Comparison of ENCODE assay signal across 1 cellular context in genomic region chr1:212566522-212567479, GRCh38.
TF ChIP-seq lines count a peak whose summit lies in the region.

No MANE protein-coding gene starts in this region.

TF ChIP-seq in GM12878, 131 proteins besides CTCF, POLR2A, EP300 and RAD21 (continued from another document and continues in another):
- TF ChIP-seq E2F4 (IDR thresholded peaks at IDR 0.05; ENCODE audit: low read depth, low read length) (0 out of 2 replicates have a peak, but pooled peaks have one; percentile 47), IRF4 (IDR thresholded peaks at IDR 0.05; ENCODE audit: low read depth, low read length) (peak; percentile 78; the same call in 1 of the 2 replicates), ZNF622 (IDR thresholded peaks at IDR 0.05) (no peak), PKNOX1 (IDR thresholded peaks at IDR 0.05) (peak; percentile 77), BACH1 (IDR thresholded peaks at IDR 0.05; ENCODE audit: borderline replicate concordance) (peak; percentile 90; the same call in 1 of the 2 replicates), CREB1 (IDR thresholded peaks at IDR 0.05; ENCODE audit: low read depth) (peak; percentile 77), E2F8 (IDR thresholded peaks at IDR 0.05; ENCODE audit: low read depth, partially characterized antibody) (peak; percentile 66), DPF2 (IDR thresholded peaks at IDR 0.05) (no peak; the same call in none of the 2 replicates), PBX3 (IDR thresholded peaks at IDR 0.05; ENCODE audit: insufficient replicate concordance, low read depth, low read length) (peak; percentile 39), MXI1 (IDR thresholded peaks at IDR 0.05; ENCODE audit: low read depth, low read length) (peak; percentile 50), CBX5 (IDR thresholded peaks at IDR 0.05; ENCODE audit: low read depth) (peak; percentile 97), SRF (IDR thresholded peaks at IDR 0.05; ENCODE audit: low read depth in 2 of 2, low read length in 2 of 2) (0 out of 4 replicates have a peak, but pooled peaks of 1 of the 2 experiments have one; percentile 46), WRNIP1 (IDR thresholded peaks at IDR 0.05; ENCODE audit: borderline replicate concordance, low read depth, low read length) (no peak), TARDBP (IDR thresholded peaks at IDR 0.05; ENCODE audit: borderline replicate concordance) (no peak), POLR2AphosphoS5 (IDR thresholded peaks at IDR 0.05; ENCODE audit: low read length) (no peak), HCFC1 (IDR thresholded peaks at IDR 0.05; ENCODE audit: low read length) (no peak), ZNF24 (IDR thresholded peaks at IDR 0.05) (no peak; the same call in 1 of the 2 replicates), SMAD5 (IDR thresholded peaks at IDR 0.05; ENCODE audit: low read depth) (no peak), BCL3 (IDR thresholded peaks at IDR 0.05; ENCODE audit: borderline replicate concordance, insufficient read depth, low read depth, low read length, poor library complexity, severe bottlenecking) (peak; percentile 71), ATF7 (IDR thresholded peaks at IDR 0.05; ENCODE audit: low read depth) (peak; percentile 96), KDM1A (IDR thresholded peaks at IDR 0.05; ENCODE audit: borderline replicate concordance) (no peak), STAT1 (conservative IDR thresholded peaks at IDR 0.05) (no peak), SMARCA5 (IDR thresholded peaks at IDR 0.05) (no peak), SUPT20H (IDR thresholded peaks at IDR 0.05; ENCODE audit: borderline replicate concordance, control insufficient read depth, low read depth, low read length) (no peak), NR2F1 (conservative IDR thresholded peaks at IDR 0.05) (peak; percentile 81), ZNF592 (IDR thresholded peaks at IDR 0.05) (no peak; the same call in 1 of the 2 replicates), SIX5 (IDR thresholded peaks at IDR 0.05; ENCODE audit: low read depth, low read length, severe bottlenecking) (no peak), ZNF207 (IDR thresholded peaks at IDR 0.05; ENCODE audit: borderline replicate concordance) (peak; percentile 76; the same call in 1 of the 2 replicates), JUND (IDR thresholded peaks at IDR 0.05; ENCODE audit: low read depth, low read length) (peak; percentile 90), TCF12 (IDR thresholded peaks at IDR 0.05; ENCODE audit: low read depth, low read length) (peak; percentile 99), CEBPB (IDR thresholded peaks at IDR 0.05; ENCODE audit: borderline replicate concordance in 1 of 2, low read depth in 2 of 2, low read length in 2 of 2) (peak in 1 of 2 experiments; percentile 95; a peak in 2 of 4 replicates), MYB (IDR thresholded peaks at IDR 0.05; ENCODE audit: borderline replicate concordance, low read depth, low read length) (no peak)
- TF ChIP-seq, protein P1, sequence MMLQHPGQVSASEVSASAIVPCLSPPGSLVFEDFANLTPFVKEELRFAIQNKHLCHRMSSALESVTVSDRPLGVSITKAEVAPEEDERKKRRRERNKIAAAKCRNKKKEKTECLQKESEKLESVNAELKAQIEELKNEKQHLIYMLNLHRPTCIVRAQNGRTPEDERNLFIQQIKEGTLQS (IDR thresholded peaks at IDR 0.05; ENCODE audit: borderline replicate concordance, extremely low read depth, low read depth, low read length): no peak
- TF ChIP-seq, protein P2, sequence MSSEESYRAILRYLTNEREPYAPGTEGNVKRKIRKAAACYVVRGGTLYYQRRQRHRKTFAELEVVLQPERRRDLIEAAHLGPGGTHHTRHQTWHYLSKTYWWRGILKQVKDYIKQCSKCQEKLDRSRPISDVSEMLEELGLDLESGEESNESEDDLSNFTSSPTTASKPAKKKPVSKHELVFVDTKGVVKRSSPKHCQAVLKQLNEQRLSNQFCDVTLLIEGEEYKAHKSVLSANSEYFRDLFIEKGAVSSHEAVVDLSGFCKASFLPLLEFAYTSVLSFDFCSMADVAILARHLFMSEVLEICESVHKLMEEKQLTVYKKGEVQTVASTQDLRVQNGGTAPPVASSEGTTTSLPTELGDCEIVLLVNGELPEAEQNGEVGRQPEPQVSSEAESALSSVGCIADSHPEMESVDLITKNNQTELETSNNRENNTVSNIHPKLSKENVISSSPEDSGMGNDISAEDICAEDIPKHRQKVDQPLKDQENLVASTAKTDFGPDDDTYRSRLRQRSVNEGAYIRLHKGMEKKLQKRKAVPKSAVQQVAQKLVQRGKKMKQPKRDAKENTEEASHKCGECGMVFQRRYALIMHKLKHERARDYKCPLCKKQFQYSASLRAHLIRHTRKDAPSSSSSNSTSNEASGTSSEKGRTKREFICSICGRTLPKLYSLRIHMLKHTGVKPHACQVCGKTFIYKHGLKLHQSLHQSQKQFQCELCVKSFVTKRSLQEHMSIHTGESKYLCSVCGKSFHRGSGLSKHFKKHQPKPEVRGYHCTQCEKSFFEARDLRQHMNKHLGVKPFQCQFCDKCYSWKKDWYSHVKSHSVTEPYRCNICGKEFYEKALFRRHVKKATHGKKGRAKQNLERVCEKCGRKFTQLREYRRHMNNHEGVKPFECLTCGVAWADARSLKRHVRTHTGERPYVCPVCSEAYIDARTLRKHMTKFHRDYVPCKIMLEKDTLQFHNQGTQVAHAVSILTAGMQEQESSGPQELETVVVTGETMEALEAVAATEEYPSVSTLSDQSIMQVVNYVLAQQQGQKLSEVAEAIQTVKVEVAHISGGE (CRISPR knock-in tag; IDR thresholded peaks at IDR 0.05): no peak
- TF ChIP-seq, protein P3, sequence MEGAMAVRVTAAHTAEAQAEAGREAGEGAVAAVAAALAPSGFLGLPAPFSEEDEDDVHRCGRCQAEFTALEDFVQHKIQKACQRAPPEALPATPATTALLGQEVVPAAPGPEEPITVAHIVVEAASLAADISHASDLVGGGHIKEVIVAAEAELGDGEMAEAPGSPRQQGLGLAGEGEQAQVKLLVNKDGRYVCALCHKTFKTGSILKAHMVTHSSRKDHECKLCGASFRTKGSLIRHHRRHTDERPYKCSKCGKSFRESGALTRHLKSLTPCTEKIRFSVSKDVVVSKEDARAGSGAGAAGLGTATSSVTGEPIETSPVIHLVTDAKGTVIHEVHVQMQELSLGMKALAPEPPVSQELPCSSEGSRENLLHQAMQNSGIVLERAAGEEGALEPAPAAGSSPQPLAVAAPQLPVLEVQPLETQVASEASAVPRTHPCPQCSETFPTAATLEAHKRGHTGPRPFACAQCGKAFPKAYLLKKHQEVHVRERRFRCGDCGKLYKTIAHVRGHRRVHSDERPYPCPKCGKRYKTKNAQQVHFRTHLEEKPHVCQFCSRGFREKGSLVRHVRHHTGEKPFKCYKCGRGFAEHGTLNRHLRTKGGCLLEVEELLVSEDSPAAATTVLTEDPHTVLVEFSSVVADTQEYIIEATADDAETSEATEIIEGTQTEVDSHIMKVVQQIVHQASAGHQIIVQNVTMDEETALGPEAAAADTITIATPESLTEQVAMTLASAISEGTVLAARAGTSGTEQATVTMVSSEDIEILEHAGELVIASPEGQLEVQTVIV (IDR thresholded peaks at IDR 0.05; ENCODE audit: borderline replicate concordance, partially characterized antibody): no peak
- TF ChIP-seq, protein P4, sequence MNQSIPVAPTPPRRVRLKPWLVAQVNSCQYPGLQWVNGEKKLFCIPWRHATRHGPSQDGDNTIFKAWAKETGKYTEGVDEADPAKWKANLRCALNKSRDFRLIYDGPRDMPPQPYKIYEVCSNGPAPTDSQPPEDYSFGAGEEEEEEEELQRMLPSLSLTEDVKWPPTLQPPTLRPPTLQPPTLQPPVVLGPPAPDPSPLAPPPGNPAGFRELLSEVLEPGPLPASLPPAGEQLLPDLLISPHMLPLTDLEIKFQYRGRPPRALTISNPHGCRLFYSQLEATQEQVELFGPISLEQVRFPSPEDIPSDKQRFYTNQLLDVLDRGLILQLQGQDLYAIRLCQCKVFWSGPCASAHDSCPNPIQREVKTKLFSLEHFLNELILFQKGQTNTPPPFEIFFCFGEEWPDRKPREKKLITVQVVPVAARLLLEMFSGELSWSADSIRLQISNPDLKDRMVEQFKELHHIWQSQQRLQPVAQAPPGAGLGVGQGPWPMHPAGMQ (IDR thresholded peaks at IDR 0.05; ENCODE audit: borderline replicate concordance): no peak
